Comparison of ENCODE assay signal across 8 cellular contexts in genomic region chr14:88825078-88825458, GRCh38. TPM values are rescaled to one million over a fixed set of nuclear protein-coding genes. Genes with fewer than 3 reads are reported as not detected.
DNase-seq lines count a peak whose midpoint lies in the region; ATAC-seq, FAIRE-seq and TF ChIP-seq lines count a peak whose summit lies in the region.

No MANE protein-coding gene starts in this region.

- H3K9ac ChIP-seq in HCT116 (ENCODE audit: low read length) (peak overlapping the region; percentile 82), astrocyte (ENCODE audit: low read length) (peak overlapping the region; percentile 88)

- H3K27ac ChIP-seq in A673 (ENCODE audit: low read depth, low read length, poor library complexity, severe bottlenecking), result peak overlapping the region; percentile 94
- peak overlapping the region; percentile 73 for H3K27ac ChIP-seq in HCT116 (ENCODE audit: low read depth, low read length)
- peak overlapping the region; percentile 91 for H3K27ac ChIP-seq in astrocyte (ENCODE audit: low read depth, low read length)

- ATAC-seq in HCT116 (0 out of 2 replicates have a peak, but pooled peaks have one; percentile 12), HG03378 (IDR thresholded peaks at IDR 0.05; ENCODE audit: unreplicated experiment) (no peak), HG03571 (IDR thresholded peaks at IDR 0.05; ENCODE audit: unreplicated experiment) (no peak), GM21737 (IDR thresholded peaks at IDR 0.05; ENCODE audit: unreplicated experiment) (no peak)

- H3K27me3 ChIP-seq in A673 (replicated peaks; ENCODE audit: insufficient read depth, low read depth, low read length, poor library complexity) (peaks cover 26% of the 10 kb centered on the region), HCT116 (ENCODE audit: insufficient read depth, low read length) (no peaks in the 10 kb centered on the region), astrocyte (ENCODE audit: insufficient read depth, low read length) (no peaks in the 10 kb centered on the region)

- no peaks in the 10 kb centered on the region for H3K9me3 Mint-ChIP-seq in astrocyte (ENCODE audit: unreplicated experiment)
- no peaks in the 10 kb centered on the region for H3K9me3 Mint-ChIP-seq in type B pancreatic cell

- H2AFZ ChIP-seq in HCT116 (ENCODE audit: low read depth, low read length, poor library complexity, severe bottlenecking), result peak overlapping the region; percentile 94
- peak overlapping the region; percentile 97 for H2AFZ ChIP-seq in astrocyte (ENCODE audit: low read depth, low read length)

- H3K4me1 Mint-ChIP-seq in astrocyte (ENCODE audit: low read depth, unreplicated experiment), result peaks cover 7% of the 10 kb centered on the region
- peaks cover 23% of the 10 kb centered on the region for H3K4me1 Mint-ChIP-seq in type B pancreatic cell (ENCODE audit: unreplicated experiment)

- TF ChIP-seq CTCF in A673 (conservative IDR thresholded peaks at IDR 0.05; ENCODE audit: low read depth, low read length) (no peak), HCT116 (IDR thresholded peaks at IDR 0.05 in 2 of 3, conservative IDR thresholded peaks at IDR 0.05 in 1 of 3; ENCODE audit: borderline replicate concordance in 1 of 3, insufficient read depth in 1 of 3, low read depth in 2 of 3, low read length in 2 of 3) (no peak), astrocyte (IDR thresholded peaks at IDR 0.05; ENCODE audit: insufficient read depth, low read depth, low read length) (no peak), type B pancreatic cell (conservative IDR thresholded peaks at IDR 0.05) (no peak)

- BruUV-seq in A673 (replicated peaks; lab: Mats Ljungman, UMichigan) (TSS peak; percentile 72), HCT116 (replicated peaks; lab: Mats Ljungman, UMichigan) (TSS peak; percentile 67)

- DNase-seq in A673 (ENCODE audit: low spot score) (no peak), HCT116 (ENCODE audit: low read depth, low spot score) (no peak), astrocyte (ENCODE audit: low read depth) (peak; percentile 25), left kidney (ENCODE audit: low read depth, low spot score) (peak; percentile 42), type B pancreatic cell (ENCODE audit: extremely low spot score, unreplicated experiment) (no peak)

- no peaks in the 10 kb centered on the region; the same call in 1 of the 2 replicates for H3K79me2 ChIP-seq in HCT116 (ENCODE audit: insufficient read depth, low read length)
- peaks cover 22% of the 10 kb centered on the region for H3K79me2 ChIP-seq in astrocyte (ENCODE audit: insufficient read depth, low read length)

- H3K27me3 Mint-ChIP-seq in astrocyte (ENCODE audit: low read depth, unreplicated experiment) (no peaks in the 10 kb centered on the region), type B pancreatic cell (no peaks in the 10 kb centered on the region)

- H3K36me3 ChIP-seq in A673 (ENCODE audit: insufficient read depth, low read length, poor library complexity, severe bottlenecking), result no peaks in the 10 kb centered on the region
- no peaks in the 10 kb centered on the region for H3K36me3 ChIP-seq in HCT116 (ENCODE audit: control insufficient read depth in 1 of 2, insufficient read depth in 2 of 2, low read length in 2 of 2)
- no peaks in the 10 kb centered on the region for H3K36me3 ChIP-seq in astrocyte (ENCODE audit: insufficient read depth, low read length)

- POLR2A ChIA-PET in A673 (lab: Charles Lee; ENCODE audit: low non-redundant PET), result interaction anchor here (0.6 kb wide), 1 partner anchor 1066 kb away, joined by 3 read pairs; no protein-coding TSS in a partner anchor
- POLR2A ChIA-PET in HCT116 (lab: Charles Lee), result interaction anchor here (1.4 kb wide), 1 partner anchor 9 kb away, joined by 3 read pairs; no protein-coding TSS in a partner anchor

- H3K36me3 Mint-ChIP-seq in astrocyte (ENCODE audit: low read depth, unreplicated experiment) (no peaks in the 10 kb centered on the region), type B pancreatic cell (peaks cover 7% of the 10 kb centered on the region)

- H3K4me3 Mint-ChIP-seq in astrocyte (ENCODE audit: unreplicated experiment) (peak overlapping the region; percentile 89), type B pancreatic cell (peak overlapping the region; percentile 97)

- H4K20me1 ChIP-seq in HCT116 (ENCODE audit: insufficient read depth) (no peaks in the 10 kb centered on the region), astrocyte (ENCODE audit: insufficient read depth, low read length) (no peaks in the 10 kb centered on the region)

- no peaks in the 10 kb centered on the region for H3K9me3 ChIP-seq in A673 (ENCODE audit: low read depth, low read length, poor library complexity, severe bottlenecking)
- H3K9me3 ChIP-seq in HCT116 (ENCODE audit: control insufficient read depth in 1 of 2, insufficient read depth in 1 of 2, low read depth in 1 of 2, low read length in 2 of 2), result no peaks in the 10 kb centered on the region
- no peaks in the 10 kb centered on the region for H3K9me3 ChIP-seq in astrocyte (ENCODE audit: insufficient read depth, low read depth, low read length)

- no peak for TF ChIP-seq RAD21 in HCT116 (IDR thresholded peaks at IDR 0.05; ENCODE audit: low read depth)

- intact Hi-C loops in A673 (cut with micrococcal nuclease; ENCODE audit: unreplicated experiment), result no loop called here
- intact Hi-C loops in HCT116 (cut with micrococcal nuclease), result no loop called here

- H3K4me2 ChIP-seq in HCT116 (ENCODE audit: low read length), result peak overlapping the region; percentile 82
- peak overlapping the region; percentile 95 for H3K4me2 ChIP-seq in astrocyte (ENCODE audit: low read length)

- FAIRE-seq in astrocyte (lab: Jason Lieb, UNC), result no peak

- H3K4me3 ChIP-seq in A673 (ENCODE audit: low read depth, low read length, poor library complexity, severe bottlenecking), result peak overlapping the region; percentile 70
- peak overlapping the region; percentile 81 to 86 for H3K4me3 ChIP-seq in HCT116 (replicated peaks in 1 of 2; ENCODE audit: low read depth in 1 of 2, low read length in 2 of 2)
- peak overlapping the region; percentile 75 for H3K4me3 ChIP-seq in astrocyte (ENCODE audit: insufficient read depth, low read depth, low read length)

- peaks cover 18% of the 10 kb centered on the region for H3K4me1 ChIP-seq in A673 (ENCODE audit: insufficient read depth, low read length, poor library complexity, severe bottlenecking)
- H3K4me1 ChIP-seq in HCT116 (ENCODE audit: control insufficient read depth in 1 of 2, insufficient read depth in 2 of 2, low read length in 2 of 2), result peaks cover 0 to 12% of the 10 kb centered on the region in 2 experiments; a peak in 1 of 4 replicates
- peaks cover 7% of the 10 kb centered on the region for H3K4me1 ChIP-seq in astrocyte (ENCODE audit: insufficient read depth, low read length)

- TF ChIP-seq POLR2A in HCT116 (IDR thresholded peaks at IDR 0.05; ENCODE audit: borderline replicate concordance, extremely low read depth, insufficient read depth, insufficient read length), result no peak

- CTCF ChIA-PET in A673 (lab: Charles Lee), result no interaction called here
- CTCF ChIA-PET in HCT116 (lab: Charles Lee), result interaction anchor here (0.8 to 1.1 kb wide), 2 partner anchors 43 to 158 kb away, joined by 3 read pairs; no protein-coding TSS in a partner anchor

- RAD21 ChIA-PET in HCT116 (lab: Charles Lee; ENCODE audit: low non-redundant PET in 1 of 2, low total read pairs in 2 of 2, uncharacterized antibody in 2 of 2, unreplicated experiment in 2 of 2), result interaction anchor here in 1 of 2 experiments (0.9 kb wide), 1 partner anchor 33 kb away, joined by 3 read pairs; the partner anchor contains the start of gene EML5

- H3K9me2 ChIP-seq in HCT116 (ENCODE audit: insufficient read depth), result no peaks in the 10 kb centered on the region

- H3K27ac Mint-ChIP-seq in astrocyte (ENCODE audit: unreplicated experiment) (peak overlapping the region; percentile 86), type B pancreatic cell (peak overlapping the region; percentile 95)

TF ChIP-seq in HCT116, 20 proteins besides CTCF, POLR2A, EP300 and RAD21 (continues in another document):
- TF ChIP-seq CBX3 (IDR thresholded peaks at IDR 0.05; ENCODE audit: low read depth) (no peak), ELF1 (IDR thresholded peaks at IDR 0.05; ENCODE audit: borderline replicate concordance, low read depth) (no peak), SIN3A (IDR thresholded peaks at IDR 0.05; ENCODE audit: low read depth) (no peak), YY1 (IDR thresholded peaks at IDR 0.05; ENCODE audit: extremely low read depth, insufficient replicate concordance, low read depth, low read length) (no peak), FOSL1 (IDR thresholded peaks at IDR 0.05; ENCODE audit: low read depth) (no peak), CEBPB (IDR thresholded peaks at IDR 0.05; ENCODE audit: low read depth) (no peak)
- TF ChIP-seq, protein P1, sequence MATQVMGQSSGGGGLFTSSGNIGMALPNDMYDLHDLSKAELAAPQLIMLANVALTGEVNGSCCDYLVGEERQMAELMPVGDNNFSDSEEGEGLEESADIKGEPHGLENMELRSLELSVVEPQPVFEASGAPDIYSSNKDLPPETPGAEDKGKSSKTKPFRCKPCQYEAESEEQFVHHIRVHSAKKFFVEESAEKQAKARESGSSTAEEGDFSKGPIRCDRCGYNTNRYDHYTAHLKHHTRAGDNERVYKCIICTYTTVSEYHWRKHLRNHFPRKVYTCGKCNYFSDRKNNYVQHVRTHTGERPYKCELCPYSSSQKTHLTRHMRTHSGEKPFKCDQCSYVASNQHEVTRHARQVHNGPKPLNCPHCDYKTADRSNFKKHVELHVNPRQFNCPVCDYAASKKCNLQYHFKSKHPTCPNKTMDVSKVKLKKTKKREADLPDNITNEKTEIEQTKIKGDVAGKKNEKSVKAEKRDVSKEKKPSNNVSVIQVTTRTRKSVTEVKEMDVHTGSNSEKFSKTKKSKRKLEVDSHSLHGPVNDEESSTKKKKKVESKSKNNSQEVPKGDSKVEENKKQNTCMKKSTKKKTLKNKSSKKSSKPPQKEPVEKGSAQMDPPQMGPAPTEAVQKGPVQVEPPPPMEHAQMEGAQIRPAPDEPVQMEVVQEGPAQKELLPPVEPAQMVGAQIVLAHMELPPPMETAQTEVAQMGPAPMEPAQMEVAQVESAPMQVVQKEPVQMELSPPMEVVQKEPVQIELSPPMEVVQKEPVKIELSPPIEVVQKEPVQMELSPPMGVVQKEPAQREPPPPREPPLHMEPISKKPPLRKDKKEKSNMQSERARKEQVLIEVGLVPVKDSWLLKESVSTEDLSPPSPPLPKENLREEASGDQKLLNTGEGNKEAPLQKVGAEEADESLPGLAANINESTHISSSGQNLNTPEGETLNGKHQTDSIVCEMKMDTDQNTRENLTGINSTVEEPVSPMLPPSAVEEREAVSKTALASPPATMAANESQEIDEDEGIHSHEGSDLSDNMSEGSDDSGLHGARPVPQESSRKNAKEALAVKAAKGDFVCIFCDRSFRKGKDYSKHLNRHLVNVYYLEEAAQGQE (IDR thresholded peaks at IDR 0.05; ENCODE audit: low read depth), result no peak

RNA-seq across cellular contexts. Expression of gene TTC8, which starts 0.6 kb away (rescaled TPM):
- total RNA-seq in A673 (2021) (26.6 and 29.3 TPM in 2 replicates), HCT116 (2021; ENCODE audit: unreplicated experiment) (21.4 TPM), astrocyte (23.7 and 26.6 TPM in 2 replicates), type B pancreatic cell (ENCODE audit: low replicate concordance) (23.4 and 29.2 TPM in 2 replicates)
- polyA plus RNA-seq in HCT116 (2012), result 10.0 and 14.7 TPM in 2 replicates

RNA-seq across cellular contexts. Expression of gene EML5, which starts 32.3 kb away (rescaled TPM):
- total RNA-seq in A673 (2021) (0.32 and 0.63 TPM in 2 replicates), HCT116 (2021; ENCODE audit: unreplicated experiment) (1.8 TPM), astrocyte (0.05 and 0.07 TPM in 2 replicates), type B pancreatic cell (ENCODE audit: low replicate concordance) (2.6 and 3.0 TPM in 2 replicates)
- 1.1 and 1.5 TPM in 2 replicates for polyA plus RNA-seq in HCT116 (2012)

Comparison
In these comparisons a context has a peak if more than half of its experiments do, and no peak if none do; other contexts are left out.
1. DNase-seq: peak in astrocyte (single experiment) and left kidney (single experiment); none in A673 (single experiment), HCT116 (single experiment) and type B pancreatic cell (single experiment).
2. Peak in every context shown above with its lines, with median percentiles within 50 percentile points of each other: H3K27ac ChIP-seq and H3K4me3 ChIP-seq.